In genomic region chr5:105563842-105564241, GRCh38 we compare ENCODE assay signal across 23 cellular contexts.
"Had no signal": no experiment of that assay in that cellular context is flagged by ENCODE, and none has a peak within 500 bp of the region (broad histone marks: within the 10 kb centered on the region; RNA-seq: fewer than 3 reads in every experiment).

No MANE protein-coding gene starts in this region.

- FAIRE-seq: colon, endothelial cell of umbilical vein had no signal

- H3K4me3 ChIP-seq: coronary artery, dorsolateral prefrontal cortex, esophagus muscularis mucosa, gastrocnemius medialis, heart right ventricle, left lung, lung had no signal

- H3K27ac ChIP-seq: coronary artery, dorsolateral prefrontal cortex, esophagus muscularis mucosa, gastrocnemius medialis, heart right ventricle, left lung had no signal

- ATAC-seq: gastrocnemius medialis; heart right ventricle; left cardiac atrium; left lung; left ventricle myocardium superior; naive thymus-derived CD4-positive, alpha-beta T cell had no signal

- H3K27me3 ChIP-seq: dorsolateral prefrontal cortex, esophagus muscularis mucosa, gastrocnemius medialis, heart right ventricle, left lung had no signal

- DNase-seq: dermis blood vessel endothelial cell; dorsolateral prefrontal cortex; effector CD4-positive, alpha-beta T cell; effector memory CD4-positive, alpha-beta T cell; foreskin melanocyte; gastrocnemius medialis; glutamatergic neuron; head of caudate nucleus; heart right ventricle; hippocampal formation; islet precursor cell; left cardiac atrium; left lung; left ventricle myocardium superior; mammary epithelial cell; midbrain; naive thymus-derived CD4-positive, alpha-beta T cell had no signal

- H3K36me3 ChIP-seq: esophagus muscularis mucosa, gastrocnemius medialis, heart right ventricle, left lung had no signal

- H3K9me3 ChIP-seq: esophagus muscularis mucosa, gastrocnemius medialis, heart right ventricle, left lung had no signal

- H3K4me1 Mint-ChIP-seq: memory B cell; naive thymus-derived CD4-positive, alpha-beta T cell had no signal

- H3K27me3 Mint-ChIP-seq: memory B cell; naive thymus-derived CD4-positive, alpha-beta T cell had no signal

- H3K4me3 Mint-ChIP-seq: memory B cell; naive thymus-derived CD4-positive, alpha-beta T cell had no signal

- H3K27ac Mint-ChIP-seq: memory B cell; naive thymus-derived CD4-positive, alpha-beta T cell had no signal

- H3K36me3 Mint-ChIP-seq: memory B cell; naive thymus-derived CD4-positive, alpha-beta T cell had no signal

- H3K4me1 ChIP-seq: esophagus muscularis mucosa, gastrocnemius medialis, heart right ventricle, left lung had no signal
